ENCODE assay signal across 17 cellular contexts in the genomic region with DNA sequence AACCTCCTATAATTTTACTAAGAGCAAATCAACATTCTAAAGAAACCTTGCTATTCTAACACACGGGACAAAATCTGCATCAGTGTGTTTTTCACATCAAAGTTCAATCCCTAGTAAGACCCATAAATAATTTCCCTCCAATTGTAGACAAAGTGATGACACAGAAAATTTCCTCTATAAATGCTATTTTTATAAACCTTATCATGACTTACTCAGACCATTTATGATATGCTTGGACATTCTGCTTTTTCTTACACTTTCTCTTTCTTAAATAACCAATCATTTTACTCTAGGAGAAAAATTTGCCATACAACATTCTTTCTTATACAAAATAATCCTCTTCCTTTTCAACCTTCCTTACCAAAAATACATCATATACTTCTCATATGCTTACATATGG.
DNase-seq lines count a peak whose midpoint lies in the region; ATAC-seq and TF ChIP-seq lines count a peak whose summit lies in the region.
"Had no signal": no experiment of that assay in that cellular context is flagged by ENCODE, and none has a peak within 500 bp of the region (broad histone marks: within the 10 kb centered on the region; RNA-seq: fewer than 3 reads in every experiment).

No MANE protein-coding gene starts in this region.

- H2AFZ ChIP-seq in HCT116 (ENCODE audit: low read depth, low read length, poor library complexity, severe bottlenecking) (no peak overlapping the region), OCI-LY7 (ENCODE audit: low read length) (no peak overlapping the region)
- H2AFZ ChIP-seq: GM23248 had no signal

- no peak overlapping the region for H3K4me3 Mint-ChIP-seq in endodermal cell
- H3K4me3 Mint-ChIP-seq: CD4-positive, alpha-beta memory T cell had no signal

- no peak overlapping the region for H3K27ac Mint-ChIP-seq in endodermal cell
- H3K27ac Mint-ChIP-seq: CD4-positive, alpha-beta memory T cell had no signal

- H3K27ac ChIP-seq in HCT116 (ENCODE audit: low read depth, low read length) (no peak overlapping the region), OCI-LY7 (ENCODE audit: low read depth, low read length, poor library complexity, severe bottlenecking) (no peak overlapping the region), endodermal cell (ENCODE audit: low read depth, low read length) (no peak overlapping the region)
- H3K27ac ChIP-seq: C4-2B, GM23248, HL-60 had no signal

- intact Hi-C loops in HCT116 (cut with micrococcal nuclease) (no loop called here), OCI-LY7 (cut with micrococcal nuclease; ENCODE audit: unreplicated experiment) (no loop called here), posterior cingulate gyrus (cut with DNase I) (loop anchor here (2.0 kb wide), 1 partner anchor 56 kb away; no protein-coding TSS in a partner anchor)

- 38 to 52% methylated on average over 1 of the region's 1 CpG for WGBS in endodermal cell (ENCODE audit: insufficient coverage in 1 of 2, insufficient read length in 1 of 2), 2 experiments

- POLR2A ChIA-PET in HCT116 (lab: Charles Lee): no interaction called here
- POLR2A ChIA-PET in OCI-LY7 (lab: Charles Lee): no interaction called here

- no peaks in the 10 kb centered on the region for H3K4me1 Mint-ChIP-seq in endodermal cell
- H3K4me1 Mint-ChIP-seq: CD4-positive, alpha-beta memory T cell had no signal

- peaks cover 11% of the 10 kb centered on the region for H3K27me3 Mint-ChIP-seq in endodermal cell (ENCODE audit: insufficient read depth)

- H3K4me2 ChIP-seq in HCT116 (ENCODE audit: low read length) (no peak overlapping the region), OCI-LY7 (ENCODE audit: low read length) (no peak overlapping the region)

- H3K4me3 ChIP-seq in HCT116 (replicated peaks in 1 of 2; ENCODE audit: low read depth in 1 of 2, low read length in 2 of 2): no peak overlapping the region
- H3K4me3 ChIP-seq in OCI-LY7 (ENCODE audit: low read depth, low read length, poor library complexity, severe bottlenecking): no peak overlapping the region
- peak overlapping the region; percentile 43 for H3K4me3 ChIP-seq in endodermal cell (ENCODE audit: low read length)
- H3K4me3 ChIP-seq: GM12878, GM23248 had no signal

- DNase-seq in DMS114 treated with DMSO at 0.1 percent for 48 hours (lab: John Stamatoyannopoulos, UW; ENCODE audit: unreplicated experiment) (peak; percentile 24), HCT116 (ENCODE audit: low read depth, low spot score) (no peak), OCI-LY7 (ENCODE audit: low spot score) (peak; percentile 14), endodermal cell (no peak), T-helper 2 cell (no peak), GM10266 (ENCODE audit: extremely low spot score) (no peak), occipital lobe (lab: John Stamatoyannopoulos, UW) (no peak), posterior cingulate gyrus (no peak)
- DNase-seq: BE2C; CD4-positive, alpha-beta memory T cell; DMS153; GM23248; H7; KBM-7 had no signal

- H3K27me3 ChIP-seq in HCT116 (ENCODE audit: insufficient read depth, low read length): no peaks in the 10 kb centered on the region
- H3K27me3 ChIP-seq in endodermal cell (ENCODE audit: control insufficient read depth, insufficient read depth, low read length, poor library complexity, severe bottlenecking): no peaks in the 10 kb centered on the region
- H3K27me3 ChIP-seq: BE2C had no signal

- BruUV-seq in HCT116 (replicated peaks; lab: Mats Ljungman, UMichigan) (no TSS peak), OCI-LY7 (replicated peaks; lab: Mats Ljungman, UMichigan) (no TSS peak)

- no peak for TF ChIP-seq CTCF in HCT116 (IDR thresholded peaks at IDR 0.05 in 2 of 3, conservative IDR thresholded peaks at IDR 0.05 in 1 of 3; ENCODE audit: borderline replicate concordance in 1 of 3, insufficient read depth in 1 of 3, low read depth in 2 of 3, low read length in 2 of 3)
- TF ChIP-seq CTCF in OCI-LY7 (conservative IDR thresholded peaks at IDR 0.05; ENCODE audit: low read length): no peak
- TF ChIP-seq CTCF in endodermal cell (conservative IDR thresholded peaks at IDR 0.05): no peak
- TF ChIP-seq CTCF in GM10266 (IDR thresholded peaks at IDR 0.05; ENCODE audit: control insufficient read depth, insufficient read depth, low read depth, missing control alignments): no peak

- peaks cover 91% of the 10 kb centered on the region for H3K9me3 Mint-ChIP-seq in endodermal cell

- TF ChIP-seq RAD21 in HCT116 (IDR thresholded peaks at IDR 0.05; ENCODE audit: low read depth): no peak

- H3K79me2 ChIP-seq in HCT116 (ENCODE audit: insufficient read depth, low read length) (no peaks in the 10 kb centered on the region), OCI-LY7 (ENCODE audit: insufficient read depth, low read depth, low read length) (no peaks in the 10 kb centered on the region)

- H3K9me3 ChIP-seq in HCT116 (ENCODE audit: control insufficient read depth in 1 of 2, insufficient read depth in 1 of 2, low read depth in 1 of 2, low read length in 2 of 2): peaks cover 17 to 19% of the 10 kb centered on the region in 2 experiments; a peak in 3 of 4 replicates
- peaks cover 56% of the 10 kb centered on the region for H3K9me3 ChIP-seq in OCI-LY7 (ENCODE audit: low read length)
- peaks cover 73% of the 10 kb centered on the region for H3K9me3 ChIP-seq in endodermal cell (ENCODE audit: control insufficient read depth, low read length)
- H3K9me3 ChIP-seq: BE2C had no signal

- peaks cover 2% of the 10 kb centered on the region for H3K36me3 Mint-ChIP-seq in endodermal cell (ENCODE audit: low read depth)

- H3K4me1 ChIP-seq in HCT116 (ENCODE audit: control insufficient read depth in 1 of 2, insufficient read depth in 2 of 2, low read length in 2 of 2) (no peaks in the 10 kb centered on the region), OCI-LY7 (ENCODE audit: insufficient read depth, low read length, poor library complexity, severe bottlenecking) (no peaks in the 10 kb centered on the region), endodermal cell (ENCODE audit: control insufficient read depth, insufficient read depth, low read length) (no peaks in the 10 kb centered on the region)
- H3K4me1 ChIP-seq: BE2C had no signal

- no peak overlapping the region for H3K9ac ChIP-seq in HCT116 (ENCODE audit: low read length)
- H3K9ac ChIP-seq in endodermal cell (ENCODE audit: extremely low read depth, low read length, poor library complexity, severe bottlenecking): no peak overlapping the region
- H3K9ac ChIP-seq: GM23248 had no signal

- RAD21 ChIA-PET in HCT116 (lab: Charles Lee; ENCODE audit: low non-redundant PET in 1 of 2, low total read pairs in 2 of 2, uncharacterized antibody in 2 of 2, unreplicated experiment in 2 of 2): no interaction called here

- H4K20me1 ChIP-seq in HCT116 (ENCODE audit: insufficient read depth) (no peaks in the 10 kb centered on the region), OCI-LY7 (ENCODE audit: insufficient read depth, low read length) (no peaks in the 10 kb centered on the region)

- no peak for ATAC-seq in HCT116
- ATAC-seq: GM12878 had no signal

- H3K9me2 ChIP-seq in HCT116 (ENCODE audit: insufficient read depth) (no peaks in the 10 kb centered on the region), OCI-LY7 (ENCODE audit: insufficient read depth, low read length) (no peaks in the 10 kb centered on the region)

- CTCF ChIA-PET in HCT116 (lab: Charles Lee) (no interaction called here), OCI-LY7 (lab: Charles Lee; ENCODE audit: unreplicated experiment) (no interaction called here)

- H3K36me3 ChIP-seq in HCT116 (ENCODE audit: control insufficient read depth in 1 of 2, insufficient read depth in 2 of 2, low read length in 2 of 2) (no peaks in the 10 kb centered on the region), OCI-LY7 (ENCODE audit: insufficient read depth, low read length) (no peaks in the 10 kb centered on the region), endodermal cell (ENCODE audit: control insufficient read depth, insufficient read depth, low read length) (no peaks in the 10 kb centered on the region)
- H3K36me3 ChIP-seq: BE2C had no signal

- TF ChIP-seq POLR2A in HCT116 (IDR thresholded peaks at IDR 0.05; ENCODE audit: borderline replicate concordance, extremely low read depth, insufficient read depth, insufficient read length): no peak

TF ChIP-seq in HCT116, 20 proteins besides CTCF, POLR2A, EP300 and RAD21:
- TF ChIP-seq, protein P1, sequence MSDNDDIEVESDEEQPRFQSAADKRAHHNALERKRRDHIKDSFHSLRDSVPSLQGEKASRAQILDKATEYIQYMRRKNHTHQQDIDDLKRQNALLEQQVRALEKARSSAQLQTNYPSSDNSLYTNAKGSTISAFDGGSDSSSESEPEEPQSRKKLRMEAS (IDR thresholded peaks at IDR 0.05): no peak
- TF ChIP-seq CBX3 (IDR thresholded peaks at IDR 0.05; ENCODE audit: low read depth): peak; percentile 47; the same call in 1 of the 2 replicates
TF ChIP-seq in HCT116: peak in this region for 1.

Comparison
In these comparisons a context has a peak if more than half of its experiments do, and no peak if none do; other contexts are left out.
1. DNase-seq: peak in DMS114 treated with DMSO at 0.1 percent for 48 hours (single experiment) and OCI-LY7 (single experiment); none in HCT116 (single experiment), endodermal cell (single experiment), T-helper 2 cell (0 of 5), GM10266 (single experiment), occipital lobe (single experiment) and posterior cingulate gyrus (0 of 10).